ENCODE assay signal across 9 cellular contexts in the genomic region with DNA sequence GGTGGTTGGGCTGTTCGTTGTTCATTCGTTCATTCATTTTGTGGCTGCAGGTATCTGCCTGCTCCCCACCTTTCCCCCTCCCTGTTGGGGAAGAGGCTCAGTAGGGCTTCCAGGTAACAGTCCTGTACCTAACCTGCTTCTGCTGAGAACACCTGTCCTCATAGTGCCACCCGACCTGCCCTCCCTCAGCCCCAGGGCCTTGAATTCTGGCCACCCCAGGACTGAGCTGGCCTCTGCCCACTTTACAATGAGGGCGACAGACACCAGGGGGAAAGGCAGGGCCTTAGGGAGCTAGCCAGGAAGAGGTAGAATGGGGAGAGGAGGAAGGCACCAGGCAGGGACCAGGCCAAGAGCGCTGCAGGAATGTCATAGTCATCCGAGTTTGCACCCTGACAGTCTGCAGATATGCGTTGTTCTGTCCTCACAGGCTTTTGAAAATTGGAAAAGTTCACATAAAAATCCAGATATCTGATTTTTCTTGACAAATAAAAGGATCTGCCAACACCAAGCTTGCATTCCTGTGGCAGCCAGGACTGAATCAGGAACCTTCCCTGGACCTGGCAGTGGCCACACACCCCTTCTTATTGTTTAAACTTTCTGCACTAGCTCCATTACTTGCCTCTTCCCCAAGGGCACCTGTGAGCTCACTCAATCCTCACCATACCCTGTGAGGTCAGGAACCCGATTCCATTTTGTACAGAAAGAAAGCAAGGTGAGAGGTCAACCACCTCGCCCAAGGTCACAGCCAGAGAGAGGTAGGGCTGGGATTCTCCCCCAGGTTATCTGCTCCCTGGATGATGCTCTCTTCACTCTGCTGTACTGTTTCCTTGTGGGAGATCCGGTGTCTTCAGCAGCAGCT. TPM values are rescaled to one million over a fixed set of nuclear protein-coding genes. Genes with fewer than 3 reads are reported as not detected.
DNase-seq lines count a peak whose midpoint lies in the region; ATAC-seq lines count a peak whose summit lies in the region.
"Had no signal": no experiment of that assay in that cellular context is flagged by ENCODE, and none has a peak within 500 bp of the region (broad histone marks: within the 10 kb centered on the region; RNA-seq: fewer than 3 reads in every experiment).

No MANE protein-coding gene starts in this region.

- H3K27ac ChIP-seq in HUES48 (ENCODE audit: low read depth, low read length), result peak overlapping the region; percentile 53

- peaks cover 4% of the 10 kb centered on the region for H3K27me3 Mint-ChIP-seq in activated naive CD8-positive, alpha-beta T cell treated with anti-CD3 and anti-CD28 coated beads, Interleukin-2, amount 10 ng/mL, durations not matched to agents 7 days and 5 days

- H3K9me3 ChIP-seq in HUES48 (ENCODE audit: control insufficient read depth, insufficient read depth, low read length), result no peaks in the 10 kb centered on the region
- H3K9me3 ChIP-seq in iPS-18c (ENCODE audit: control insufficient read depth, insufficient read depth, low read length), result no peaks in the 10 kb centered on the region
- no peaks in the 10 kb centered on the region for H3K9me3 ChIP-seq in skeletal muscle satellite cell (replicated peaks; ENCODE audit: low read length)

- peak overlapping the region; percentile 47 for H3K4me3 Mint-ChIP-seq in activated naive CD8-positive, alpha-beta T cell treated with anti-CD3 and anti-CD28 coated beads, Interleukin-2, amount 10 ng/mL, durations not matched to agents 7 days and 5 days

- H3K4me1 ChIP-seq in HUES48 (ENCODE audit: control insufficient read depth, insufficient read depth, low read length) (peaks cover 12% of the 10 kb centered on the region), skeletal muscle satellite cell (ENCODE audit: control insufficient read depth, insufficient read depth, low read length) (peaks cover 27% of the 10 kb centered on the region)

- H3K27ac Mint-ChIP-seq in activated naive CD8-positive, alpha-beta T cell treated with anti-CD3 and anti-CD28 coated beads, Interleukin-2, amount 10 ng/mL, durations not matched to agents 7 days and 5 days, result peak overlapping the region; percentile 25

- no peaks in the 10 kb centered on the region for H3K36me3 Mint-ChIP-seq in activated naive CD8-positive, alpha-beta T cell treated with anti-CD3 and anti-CD28 coated beads, Interleukin-2, amount 10 ng/mL, durations not matched to agents 7 days and 5 days

- ATAC-seq in activated naive CD8-positive, alpha-beta T cell treated with anti-CD3 and anti-CD28 coated beads, Interleukin-2, amount 10 ng/mL, durations not matched to agents 7 days and 5 days (ENCODE audit: low read depth), result peak; percentile 43
- ATAC-seq in GM21367 (IDR thresholded peaks at IDR 0.05; ENCODE audit: unreplicated experiment), result no peak

- H3K36me3 ChIP-seq in HUES48 (ENCODE audit: control insufficient read depth, insufficient read depth, low read length), result no peaks in the 10 kb centered on the region
- no peaks in the 10 kb centered on the region for H3K36me3 ChIP-seq in skeletal muscle satellite cell (ENCODE audit: insufficient read depth, low read length)

- no peak for DNase-seq in activated naive CD8-positive, alpha-beta T cell treated with anti-CD3 and anti-CD28 coated beads, Interleukin-2, amount 10 ng/mL, durations not matched to agents 7 days and 5 days
- DNase-seq in NCI-H345 (lab: John Stamatoyannopoulos, UW), result no peak
- no peak for DNase-seq in NOMO-1 (lab: John Stamatoyannopoulos, UW; ENCODE audit: unreplicated experiment in 2 of 2)
- no peak for DNase-seq in GM19238 (ENCODE audit: insufficient read length, low spot score)
- DNase-seq: GF-D8 had no signal

- H3K4me1 Mint-ChIP-seq in activated naive CD8-positive, alpha-beta T cell treated with anti-CD3 and anti-CD28 coated beads, Interleukin-2, amount 10 ng/mL, durations not matched to agents 7 days and 5 days, result peaks cover 6% of the 10 kb centered on the region

- H3K9ac ChIP-seq in HUES48 (ENCODE audit: low read depth, low read length), result peak overlapping the region; percentile 56; the same call in 1 of the 2 replicates
- H3K9ac ChIP-seq in skeletal muscle satellite cell (ENCODE audit: low read depth, low read length), result peak overlapping the region; percentile 80

- peaks cover 1% of the 10 kb centered on the region for H3K9me3 Mint-ChIP-seq in activated naive CD8-positive, alpha-beta T cell treated with anti-CD3 and anti-CD28 coated beads, Interleukin-2, amount 10 ng/mL, durations not matched to agents 7 days and 5 days

- peak overlapping the region; percentile 87 for H3K4me2 ChIP-seq in skeletal muscle satellite cell (ENCODE audit: low read length)

- POLR2A ChIA-PET in activated naive CD8-positive, alpha-beta T cell treated with anti-CD3 and anti-CD28 coated beads, Interleukin-2, amount 10 ng/mL, durations not matched to agents 7 days and 5 days (lab: Charles Lee), result interaction anchor here (0.6 to 0.7 kb wide), 2 partner anchors 346 to 656 kb away, joined by 3 read pairs; no protein-coding TSS in a partner anchor

- peak overlapping the region; percentile 71 for H3K4me3 ChIP-seq in HUES48 (ENCODE audit: low read depth, low read length)
- H3K4me3 ChIP-seq in iPS-18c (ENCODE audit: insufficient read depth, low read depth, low read length), result peak overlapping the region; percentile 66; the same call in 1 of the 2 replicates
- H3K4me3 ChIP-seq in skeletal muscle satellite cell (ENCODE audit: low read length), result peak overlapping the region; percentile 67

- H3K27me3 ChIP-seq in HUES48 (ENCODE audit: control insufficient read depth, insufficient read depth, low read length) (peaks cover 7% of the 10 kb centered on the region; the same call in 1 of the 2 replicates), skeletal muscle satellite cell (ENCODE audit: control insufficient read depth, insufficient read depth, low read length) (no peaks in the 10 kb centered on the region)

RNA-seq across cellular contexts. Expression of gene MRPL33, which starts 35.3 kb away (rescaled TPM):
- 10 to 100 TPM; 47.7 to 50.3 TPM for total RNA-seq in activated naive CD8-positive, alpha-beta T cell treated with anti-CD3 and anti-CD28 coated beads, Interleukin-2, amount 10 ng/mL, durations not matched to agents 7 days and 5 days
- total RNA-seq in skeletal muscle satellite cell (2012; rRNA removed), result 118 and 188 TPM in 2 replicates
